1 cellular context compared by ENCODE assay signal in genomic region chr5:177370488-177371119, GRCh38.
A peak's percentile ranks its signal among the peaks of the same experiment; 100 is the strongest.
TF ChIP-seq lines count a peak whose summit lies in the region.

No MANE protein-coding gene starts in this region.

TF ChIP-seq in HepG2, 621 proteins besides CTCF, POLR2A, EP300 and RAD21 (continued from another document and continues in another):
- TF ChIP-seq TSC22D2 (CRISPR knock-in tag; IDR thresholded peaks at IDR 0.05; ENCODE audit: borderline replicate concordance) (no peak), SAP130 (CRISPR knock-in tag; IDR thresholded peaks at IDR 0.05; ENCODE audit: low read depth) (peak; percentile 86), ZNF770 (CRISPR knock-in tag; IDR thresholded peaks at IDR 0.05) (no peak), TBL1XR1 (IDR thresholded peaks at IDR 0.05; ENCODE audit: borderline replicate concordance, low read length, partially characterized antibody) (no peak), ZNF772 (CRISPR knock-in tag; IDR thresholded peaks at IDR 0.05) (no peak), MED1 (CRISPR knock-in tag; IDR thresholded peaks at IDR 0.05) (peak; percentile 74), BCL3 (CRISPR knock-in tag; IDR thresholded peaks at IDR 0.05) (no peak), ZFP37 (CRISPR knock-in tag; IDR thresholded peaks at IDR 0.05; ENCODE audit: borderline replicate concordance) (no peak), NCOA1 (CRISPR knock-in tag; IDR thresholded peaks at IDR 0.05) (no peak), CREB3 (CRISPR knock-in tag; IDR thresholded peaks at IDR 0.05) (no peak), FOXC1 (CRISPR knock-in tag; IDR thresholded peaks at IDR 0.05; ENCODE audit: borderline replicate concordance) (peak; percentile 42; the same call in 1 of the 2 replicates), EZH2 (conservative IDR thresholded peaks at IDR 0.05; ENCODE audit: low read depth, low read length) (no peak), STAT5B (CRISPR knock-in tag; IDR thresholded peaks at IDR 0.05) (no peak), ZNF343 (CRISPR knock-in tag; IDR thresholded peaks at IDR 0.05) (no peak), TFE3 (CRISPR knock-in tag; IDR thresholded peaks at IDR 0.05) (peak; percentile 75; the same call in 1 of the 2 replicates), ZC3H13 (CRISPR knock-in tag; IDR thresholded peaks at IDR 0.05) (0 out of 2 replicates have a peak, but pooled peaks have one; percentile 34), NR2F2 (IDR thresholded peaks at IDR 0.05; ENCODE audit: borderline replicate concordance, low read depth) (no peak), DPF2 (CRISPR knock-in tag; IDR thresholded peaks at IDR 0.05; ENCODE audit: borderline replicate concordance, low read depth) (no peak), ESRRA (CRISPR knock-in tag; IDR thresholded peaks at IDR 0.05; ENCODE audit: low read depth) (no peak), SIX4 (CRISPR knock-in tag; IDR thresholded peaks at IDR 0.05) (no peak), KAT8 (CRISPR knock-in tag; IDR thresholded peaks at IDR 0.05) (peak; percentile 65), ATF7 (IDR thresholded peaks at IDR 0.05) (no peak), ATF7 (CRISPR knock-in tag; IDR thresholded peaks at IDR 0.05) (no peak), FOXO1 (CRISPR knock-in tag; IDR thresholded peaks at IDR 0.05) (no peak), JDP2 (CRISPR knock-in tag; IDR thresholded peaks at IDR 0.05; ENCODE audit: borderline replicate concordance) (no peak), EEA1 (CRISPR knock-in tag; IDR thresholded peaks at IDR 0.05; ENCODE audit: borderline replicate concordance) (no peak; the same call in 1 of the 2 replicates), ZFY (CRISPR knock-in tag; IDR thresholded peaks at IDR 0.05) (no peak), ZNF761 (CRISPR knock-in tag; conservative IDR thresholded peaks at IDR 0.05) (no peak), KDM5B (CRISPR knock-in tag; IDR thresholded peaks at IDR 0.05; ENCODE audit: borderline replicate concordance) (no peak), ZBTB1 (CRISPR knock-in tag; IDR thresholded peaks at IDR 0.05; ENCODE audit: borderline replicate concordance) (no peak), ZNF775 (CRISPR knock-in tag; IDR thresholded peaks at IDR 0.05; ENCODE audit: borderline replicate concordance) (no peak), NBN (conservative IDR thresholded peaks at IDR 0.05) (no peak), GATAD2A (CRISPR knock-in tag; IDR thresholded peaks at IDR 0.05) (peak; percentile 53), ZNF256 (CRISPR knock-in tag; conservative IDR thresholded peaks at IDR 0.05) (no peak), KDM6A (CRISPR knock-in tag; IDR thresholded peaks at IDR 0.05; ENCODE audit: low read depth) (no peak), PAX8 (CRISPR knock-in tag; IDR thresholded peaks at IDR 0.05; ENCODE audit: borderline replicate concordance) (no peak), ZNF496 (CRISPR knock-in tag; IDR thresholded peaks at IDR 0.05; ENCODE audit: insufficient replicate concordance) (no peak), MLXIP (CRISPR knock-in tag; IDR thresholded peaks at IDR 0.05; ENCODE audit: borderline replicate concordance) (no peak)
- TF ChIP-seq, protein P1, sequence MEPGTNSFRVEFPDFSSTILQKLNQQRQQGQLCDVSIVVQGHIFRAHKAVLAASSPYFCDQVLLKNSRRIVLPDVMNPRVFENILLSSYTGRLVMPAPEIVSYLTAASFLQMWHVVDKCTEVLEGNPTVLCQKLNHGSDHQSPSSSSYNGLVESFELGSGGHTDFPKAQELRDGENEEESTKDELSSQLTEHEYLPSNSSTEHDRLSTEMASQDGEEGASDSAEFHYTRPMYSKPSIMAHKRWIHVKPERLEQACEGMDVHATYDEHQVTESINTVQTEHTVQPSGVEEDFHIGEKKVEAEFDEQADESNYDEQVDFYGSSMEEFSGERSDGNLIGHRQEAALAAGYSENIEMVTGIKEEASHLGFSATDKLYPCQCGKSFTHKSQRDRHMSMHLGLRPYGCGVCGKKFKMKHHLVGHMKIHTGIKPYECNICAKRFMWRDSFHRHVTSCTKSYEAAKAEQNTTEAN (CRISPR knock-in tag; conservative IDR thresholded peaks at IDR 0.05) = peak; percentile 52; the same call in 1 of the 2 replicates
- TF ChIP-seq, protein P2, sequence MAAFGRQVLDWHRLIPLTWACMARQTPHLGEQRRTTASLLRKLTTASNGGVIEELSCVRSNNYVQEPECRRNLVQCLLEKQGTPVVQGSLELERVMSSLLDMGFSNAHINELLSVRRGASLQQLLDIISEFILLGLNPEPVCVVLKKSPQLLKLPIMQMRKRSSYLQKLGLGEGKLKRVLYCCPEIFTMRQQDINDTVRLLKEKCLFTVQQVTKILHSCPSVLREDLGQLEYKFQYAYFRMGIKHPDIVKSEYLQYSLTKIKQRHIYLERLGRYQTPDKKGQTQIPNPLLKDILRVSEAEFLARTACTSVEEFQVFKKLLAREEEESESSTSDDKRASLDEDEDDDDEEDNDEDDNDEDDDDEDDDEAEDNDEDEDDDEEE (CRISPR knock-in tag; IDR thresholded peaks at IDR 0.05) = no peak
- TF ChIP-seq, protein P3, sequence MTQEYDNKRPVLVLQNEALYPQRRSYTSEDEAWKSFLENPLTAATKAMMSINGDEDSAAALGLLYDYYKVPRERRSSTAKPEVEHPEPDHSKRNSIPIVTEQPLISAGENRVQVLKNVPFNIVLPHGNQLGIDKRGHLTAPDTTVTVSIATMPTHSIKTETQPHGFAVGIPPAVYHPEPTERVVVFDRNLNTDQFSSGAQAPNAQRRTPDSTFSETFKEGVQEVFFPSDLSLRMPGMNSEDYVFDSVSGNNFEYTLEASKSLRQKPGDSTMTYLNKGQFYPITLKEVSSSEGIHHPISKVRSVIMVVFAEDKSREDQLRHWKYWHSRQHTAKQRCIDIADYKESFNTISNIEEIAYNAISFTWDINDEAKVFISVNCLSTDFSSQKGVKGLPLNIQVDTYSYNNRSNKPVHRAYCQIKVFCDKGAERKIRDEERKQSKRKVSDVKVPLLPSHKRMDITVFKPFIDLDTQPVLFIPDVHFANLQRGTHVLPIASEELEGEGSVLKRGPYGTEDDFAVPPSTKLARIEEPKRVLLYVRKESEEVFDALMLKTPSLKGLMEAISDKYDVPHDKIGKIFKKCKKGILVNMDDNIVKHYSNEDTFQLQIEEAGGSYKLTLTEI (CRISPR knock-in tag; conservative IDR thresholded peaks at IDR 0.05) = no peak
- TF ChIP-seq, protein P4, sequence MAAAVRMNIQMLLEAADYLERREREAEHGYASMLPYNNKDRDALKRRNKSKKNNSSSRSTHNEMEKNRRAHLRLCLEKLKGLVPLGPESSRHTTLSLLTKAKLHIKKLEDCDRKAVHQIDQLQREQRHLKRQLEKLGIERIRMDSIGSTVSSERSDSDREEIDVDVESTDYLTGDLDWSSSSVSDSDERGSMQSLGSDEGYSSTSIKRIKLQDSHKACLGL (CRISPR knock-in tag; IDR thresholded peaks at IDR 0.05) = peak; percentile 34; the same call in 1 of the 2 replicates
- TF ChIP-seq, protein P5, sequence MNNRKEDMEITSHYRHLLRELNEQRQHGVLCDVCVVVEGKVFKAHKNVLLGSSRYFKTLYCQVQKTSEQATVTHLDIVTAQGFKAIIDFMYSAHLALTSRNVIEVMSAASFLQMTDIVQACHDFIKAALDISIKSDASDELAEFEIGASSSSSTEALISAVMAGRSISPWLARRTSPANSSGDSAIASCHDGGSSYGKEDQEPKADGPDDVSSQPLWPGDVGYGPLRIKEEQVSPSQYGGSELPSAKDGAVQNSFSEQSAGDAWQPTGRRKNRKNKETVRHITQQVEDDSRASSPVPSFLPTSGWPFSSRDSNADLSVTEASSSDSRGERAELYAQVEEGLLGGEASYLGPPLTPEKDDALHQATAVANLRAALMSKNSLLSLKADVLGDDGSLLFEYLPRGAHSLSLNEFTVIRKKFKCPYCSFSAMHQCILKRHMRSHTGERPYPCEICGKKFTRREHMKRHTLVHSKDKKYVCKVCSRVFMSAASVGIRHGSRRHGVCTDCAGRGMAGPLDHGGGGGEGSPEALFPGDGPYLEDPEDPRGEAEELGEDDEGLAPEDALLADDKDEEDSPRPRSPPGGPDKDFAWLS (CRISPR knock-in tag; IDR thresholded peaks at IDR 0.05; ENCODE audit: borderline replicate concordance) = no peak
- TF ChIP-seq, protein P6, sequence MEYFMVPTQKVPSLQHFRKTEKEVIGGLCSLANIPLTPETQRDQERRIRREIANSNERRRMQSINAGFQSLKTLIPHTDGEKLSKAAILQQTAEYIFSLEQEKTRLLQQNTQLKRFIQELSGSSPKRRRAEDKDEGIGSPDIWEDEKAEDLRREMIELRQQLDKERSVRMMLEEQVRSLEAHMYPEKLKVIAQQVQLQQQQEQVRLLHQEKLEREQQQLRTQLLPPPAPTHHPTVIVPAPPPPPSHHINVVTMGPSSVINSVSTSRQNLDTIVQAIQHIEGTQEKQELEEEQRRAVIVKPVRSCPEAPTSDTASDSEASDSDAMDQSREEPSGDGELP (IDR thresholded peaks at IDR 0.05; ENCODE audit: borderline replicate concordance, low read depth) = no peak
- TF ChIP-seq, protein P7, sequence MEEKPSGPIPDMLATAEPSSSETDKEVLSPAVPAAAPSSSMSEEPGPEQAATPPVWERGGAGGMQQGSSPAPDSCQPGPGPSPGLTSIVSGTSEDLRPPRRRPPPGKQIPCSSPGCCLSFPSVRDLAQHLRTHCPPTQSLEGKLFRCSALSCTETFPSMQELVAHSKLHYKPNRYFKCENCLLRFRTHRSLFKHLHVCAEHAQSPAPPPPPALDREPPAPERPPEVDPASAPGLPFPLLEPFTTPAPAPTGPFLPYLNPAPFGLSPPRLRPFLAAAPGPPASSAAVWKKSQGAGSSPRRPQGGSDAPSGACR (CRISPR knock-in tag; IDR thresholded peaks at IDR 0.05) = no peak
